Comparison of ENCODE assay signal across 8 cellular contexts in genomic region chr9:3687136-3687535, GRCh38.
"Had no signal": no experiment of that assay in that cellular context is flagged by ENCODE, and none has a peak within 500 bp of the region (broad histone marks: within the 10 kb centered on the region; RNA-seq: fewer than 3 reads in every experiment).

No MANE protein-coding gene starts in this region.

- DNase-seq: IMR-90, KBM-7, KG1 had no signal

- H3K4me2 ChIP-seq: KMS-11 had no signal

- ATAC-seq: HepG2, K562 had no signal

- FAIRE-seq: HepG2, HTR-8/SVneo, K562 had no signal

- H3K4me3 ChIP-seq: K562 had no signal

- H3K27ac ChIP-seq: HL-60, KMS-11 had no signal

- H3K9ac ChIP-seq: KMS-11 had no signal
